ENCODE assay signal across 1 cellular context in genomic region chr12:59787610-59788009, GRCh38.
TF ChIP-seq lines count a peak whose summit lies in the region.

No MANE protein-coding gene starts in this region.

TF ChIP-seq in GM23338, 12 proteins besides CTCF, POLR2A, EP300 and RAD21 (continued from another document):
- TF ChIP-seq, protein P1, sequence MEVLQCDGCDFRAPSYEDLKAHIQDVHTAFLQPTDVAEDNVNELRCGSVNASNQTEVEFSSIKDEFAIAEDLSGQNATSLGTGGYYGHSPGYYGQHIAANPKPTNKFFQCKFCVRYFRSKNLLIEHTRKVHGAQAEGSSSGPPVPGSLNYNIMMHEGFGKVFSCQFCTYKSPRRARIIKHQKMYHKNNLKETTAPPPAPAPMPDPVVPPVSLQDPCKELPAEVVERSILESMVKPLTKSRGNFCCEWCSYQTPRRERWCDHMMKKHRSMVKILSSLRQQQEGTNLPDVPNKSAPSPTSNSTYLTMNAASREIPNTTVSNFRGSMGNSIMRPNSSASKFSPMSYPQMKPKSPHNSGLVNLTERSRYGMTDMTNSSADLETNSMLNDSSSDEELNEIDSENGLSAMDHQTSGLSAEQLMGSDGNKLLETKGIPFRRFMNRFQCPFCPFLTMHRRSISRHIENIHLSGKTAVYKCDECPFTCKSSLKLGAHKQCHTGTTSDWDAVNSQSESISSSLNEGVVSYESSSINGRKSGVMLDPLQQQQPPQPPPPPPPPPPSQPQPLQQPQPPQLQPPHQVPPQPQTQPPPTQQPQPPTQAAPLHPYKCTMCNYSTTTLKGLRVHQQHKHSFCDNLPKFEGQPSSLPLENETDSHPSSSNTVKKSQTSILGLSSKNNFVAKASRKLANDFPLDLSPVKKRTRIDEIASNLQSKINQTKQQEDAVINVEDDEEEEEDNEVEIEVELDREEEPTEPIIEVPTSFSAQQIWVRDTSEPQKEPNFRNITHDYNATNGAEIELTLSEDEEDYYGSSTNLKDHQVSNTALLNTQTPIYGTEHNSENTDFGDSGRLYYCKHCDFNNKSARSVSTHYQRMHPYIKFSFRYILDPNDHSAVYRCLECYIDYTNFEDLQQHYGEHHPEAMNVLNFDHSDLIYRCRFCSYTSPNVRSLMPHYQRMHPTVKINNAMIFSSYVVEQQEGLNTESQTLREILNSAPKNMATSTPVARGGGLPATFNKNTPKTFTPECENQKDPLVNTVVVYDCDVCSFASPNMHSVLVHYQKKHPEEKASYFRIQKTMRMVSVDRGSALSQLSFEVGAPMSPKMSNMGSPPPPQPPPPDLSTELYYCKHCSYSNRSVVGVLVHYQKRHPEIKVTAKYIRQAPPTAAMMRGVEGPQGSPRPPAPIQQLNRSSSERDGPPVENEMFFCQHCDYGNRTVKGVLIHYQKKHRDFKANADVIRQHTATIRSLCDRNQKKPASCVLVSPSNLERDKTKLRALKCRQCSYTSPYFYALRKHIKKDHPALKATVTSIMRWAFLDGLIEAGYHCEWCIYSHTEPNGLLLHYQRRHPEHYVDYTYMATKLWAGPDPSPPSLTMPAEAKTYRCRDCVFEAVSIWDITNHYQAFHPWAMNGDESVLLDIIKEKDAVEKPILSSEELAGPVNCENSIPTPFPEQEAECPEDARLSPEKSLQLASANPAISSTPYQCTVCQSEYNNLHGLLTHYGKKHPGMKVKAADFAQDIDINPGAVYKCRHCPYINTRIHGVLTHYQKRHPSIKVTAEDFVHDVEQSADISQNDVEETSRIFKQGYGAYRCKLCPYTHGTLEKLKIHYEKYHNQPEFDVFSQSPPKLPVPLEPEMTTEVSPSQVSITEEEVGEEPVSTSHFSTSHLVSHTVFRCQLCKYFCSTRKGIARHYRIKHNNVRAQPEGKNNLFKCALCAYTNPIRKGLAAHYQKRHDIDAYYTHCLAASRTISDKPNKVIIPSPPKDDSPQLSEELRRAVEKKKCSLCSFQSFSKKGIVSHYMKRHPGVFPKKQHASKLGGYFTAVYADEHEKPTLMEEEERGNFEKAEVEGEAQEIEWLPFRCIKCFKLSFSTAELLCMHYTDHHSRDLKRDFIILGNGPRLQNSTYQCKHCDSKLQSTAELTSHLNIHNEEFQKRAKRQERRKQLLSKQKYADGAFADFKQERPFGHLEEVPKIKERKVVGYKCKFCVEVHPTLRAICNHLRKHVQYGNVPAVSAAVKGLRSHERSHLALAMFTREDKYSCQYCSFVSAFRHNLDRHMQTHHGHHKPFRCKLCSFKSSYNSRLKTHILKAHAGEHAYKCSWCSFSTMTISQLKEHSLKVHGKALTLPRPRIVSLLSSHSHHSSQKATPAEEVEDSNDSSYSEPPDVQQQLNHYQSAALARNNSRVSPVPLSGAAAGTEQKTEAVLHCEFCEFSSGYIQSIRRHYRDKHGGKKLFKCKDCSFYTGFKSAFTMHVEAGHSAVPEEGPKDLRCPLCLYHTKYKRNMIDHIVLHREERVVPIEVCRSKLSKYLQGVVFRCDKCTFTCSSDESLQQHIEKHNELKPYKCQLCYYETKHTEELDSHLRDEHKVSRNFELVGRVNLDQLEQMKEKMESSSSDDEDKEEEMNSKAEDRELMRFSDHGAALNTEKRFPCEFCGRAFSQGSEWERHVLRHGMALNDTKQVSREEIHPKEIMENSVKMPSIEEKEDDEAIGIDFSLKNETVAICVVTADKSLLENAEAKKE (CRISPR knock-in tag; IDR thresholded peaks at IDR 0.05), result no peak
- TF ChIP-seq ZNF331 (CRISPR knock-in tag; IDR thresholded peaks at IDR 0.05; ENCODE audit: low read depth) (no peak), JUNB (IDR thresholded peaks at IDR 0.05; ENCODE audit: unreplicated experiment) (no peak), NANOG (IDR thresholded peaks at IDR 0.05; ENCODE audit: borderline replicate concordance) (no peak), STAT1 (IDR thresholded peaks at IDR 0.05; ENCODE audit: unreplicated experiment) (no peak), EZH2 (IDR thresholded peaks at IDR 0.05; ENCODE audit: low read depth, unreplicated experiment) (no peak), ZNF114 (CRISPR knock-in tag; IDR thresholded peaks at IDR 0.05) (no peak), CREB1 (CRISPR knock-in tag; IDR thresholded peaks at IDR 0.05; ENCODE audit: low read depth) (no peak), EZH2phosphoT487 (IDR thresholded peaks at IDR 0.05; ENCODE audit: unreplicated experiment) (no peak)
